ENCODE assay signal across 8 cellular contexts in the genomic region with DNA sequence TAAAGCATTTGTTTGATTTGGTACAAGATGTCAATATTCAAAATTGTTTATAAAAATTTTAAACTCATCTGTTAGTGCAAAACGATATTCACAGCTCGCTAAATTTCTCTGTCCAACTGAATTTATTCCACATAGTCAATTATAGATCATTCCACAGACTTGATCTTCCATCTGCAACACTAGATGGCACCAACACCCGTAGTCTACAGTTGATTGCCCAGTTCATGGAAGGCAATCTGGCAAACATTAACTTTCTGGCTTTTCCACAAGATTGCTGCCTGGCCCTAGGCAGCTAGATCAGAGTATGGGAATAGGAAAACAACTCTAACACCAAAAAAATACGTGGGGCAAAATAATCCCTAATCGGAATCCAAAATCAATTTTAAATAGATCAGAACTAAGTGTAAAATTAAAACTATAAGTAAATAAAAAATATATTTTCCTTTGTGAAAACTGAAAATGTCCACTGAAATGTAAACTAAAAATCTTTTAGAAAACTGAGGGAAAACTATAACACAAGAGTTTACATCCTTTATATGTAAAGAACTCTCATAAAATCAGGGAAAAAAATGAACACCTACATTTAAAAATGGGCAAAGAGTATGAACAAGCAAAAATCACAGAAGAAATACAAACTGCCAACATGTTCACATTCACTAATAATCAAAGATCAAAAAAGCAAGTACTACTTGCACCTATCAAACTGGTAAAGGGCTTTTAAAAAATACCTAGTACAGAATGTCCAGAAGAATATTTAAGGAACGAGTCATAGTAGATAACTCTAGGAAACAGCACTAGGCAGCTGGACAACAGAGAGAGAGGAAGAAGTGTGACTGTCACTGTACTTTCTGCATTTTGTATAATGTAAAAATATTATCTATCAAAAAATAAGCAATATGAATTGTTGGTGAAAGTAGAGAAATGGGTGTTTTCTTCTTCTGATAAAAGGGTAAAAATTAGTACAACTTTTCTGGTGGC. TPM values are rescaled to one million over a fixed set of nuclear protein-coding genes. Genes with fewer than 3 reads are reported as not detected.
DNase-seq lines count a peak whose midpoint lies in the region; ATAC-seq and TF ChIP-seq lines count a peak whose summit lies in the region.

No MANE protein-coding gene starts in this region.

- peak; percentile 68 to 87 (median 78) for ATAC-seq in right lobe of liver
- no peak for ATAC-seq in stimulated activated naive CD8-positive, alpha-beta T cell treated with anti-CD3 and anti-CD28 coated beads, Interleukin-15, amount 100 ng/mL, for 72 hours

- no peaks in the 10 kb centered on the region for H3K27me3 ChIP-seq in colonic mucosa
- H3K27me3 ChIP-seq in right lobe of liver = no peaks in the 10 kb centered on the region

- no peak overlapping the region for H3K27ac ChIP-seq in colonic mucosa
- no peak overlapping the region for H3K27ac ChIP-seq in right lobe of liver

- H3K36me3 ChIP-seq in colonic mucosa (no peaks in the 10 kb centered on the region), right lobe of liver (no peaks in the 10 kb centered on the region)

- no peak for TF ChIP-seq POLR2A in right lobe of liver (IDR thresholded peaks at IDR 0.05)

- no peak overlapping the region for H3K4me3 ChIP-seq in Jurkat, Clone E6-1 (ENCODE audit: low read length)
- H3K4me3 ChIP-seq in colonic mucosa (no peak overlapping the region), right lobe of liver (no peak overlapping the region)

- intact Hi-C loops in colonic mucosa (cut with DNase I) = loop anchor here (5.0 kb wide), 1 partner anchor 113 kb away; no protein-coding TSS in a partner anchor
- intact Hi-C loops in right lobe of liver (cut with DNase I) = loop anchor here in 1 of 2 donors (10.0 kb wide), 1 partner anchor 110 kb away; no protein-coding TSS in a partner anchor

- H3K9me3 Mint-ChIP-seq in stimulated activated naive CD8-positive, alpha-beta T cell treated with anti-CD3 and anti-CD28 coated beads, Interleukin-15, amount 100 ng/mL, for 72 hours = peaks cover 0 to 8% of the 10 kb centered on the region in 2 donors

- H3K27me3 Mint-ChIP-seq in stimulated activated naive CD8-positive, alpha-beta T cell treated with anti-CD3 and anti-CD28 coated beads, Interleukin-15, amount 100 ng/mL, for 72 hours = no peaks in the 10 kb centered on the region

- no peaks in the 10 kb centered on the region for H3K9me3 ChIP-seq in colonic mucosa
- no peaks in the 10 kb centered on the region for H3K9me3 ChIP-seq in right lobe of liver

- peak; percentile 60 for TF ChIP-seq CTCF in colonic mucosa (IDR thresholded peaks at IDR 0.05)
- TF ChIP-seq CTCF in right lobe of liver (IDR thresholded peaks at IDR 0.05) = peak; percentile 67 to 85 (median 69)

- peak; percentile 57 for DNase-seq in NCI-H748 (lab: John Stamatoyannopoulos, UW; ENCODE audit: unreplicated experiment)
- DNase-seq in NCI-H748 treated with DMSO at 0.1 percent for 48 hours (lab: John Stamatoyannopoulos, UW) = no peak
- peak; percentile 32 for DNase-seq in Jurkat, Clone E6-1 (ENCODE audit: low read depth, low spot score)
- DNase-seq in SW 1271 (lab: John Stamatoyannopoulos, UW) = peak; percentile 3 to 72
- peak; percentile 76 for DNase-seq in colonic mucosa
- DNase-seq in right lobe of liver = peak in 1 of 3 donors; percentile 76
- peak; percentile 19 to 23 for DNase-seq in stimulated activated naive CD8-positive, alpha-beta T cell treated with anti-CD3 and anti-CD28 coated beads, Interleukin-15, amount 100 ng/mL, for 72 hours
- no peak for DNase-seq in KG1 (lab: John Stamatoyannopoulos, UW)

- H3K4me1 Mint-ChIP-seq in stimulated activated naive CD8-positive, alpha-beta T cell treated with anti-CD3 and anti-CD28 coated beads, Interleukin-15, amount 100 ng/mL, for 72 hours = peaks cover 27% of the 10 kb centered on the region

- H3K27ac Mint-ChIP-seq in stimulated activated naive CD8-positive, alpha-beta T cell treated with anti-CD3 and anti-CD28 coated beads, Interleukin-15, amount 100 ng/mL, for 72 hours = no peak overlapping the region

- H3K4me3 Mint-ChIP-seq in stimulated activated naive CD8-positive, alpha-beta T cell treated with anti-CD3 and anti-CD28 coated beads, Interleukin-15, amount 100 ng/mL, for 72 hours = no peak overlapping the region

- WGBS in right lobe of liver (ENCODE audit: insufficient coverage, low coverage, low lambda C conversion rate, missing lambda C conversion rate) = 21% methylated on average over 6 of the region's 6 CpGs

- H3K4me1 ChIP-seq in colonic mucosa = peaks cover 31% of the 10 kb centered on the region
- peaks cover 0 to 44% (median 8%) of the 10 kb centered on the region in 4 donors for H3K4me1 ChIP-seq in right lobe of liver

- no peak overlapping the region for H3K9ac ChIP-seq in colonic mucosa (ENCODE audit: low read depth in 2 of 2, low read length in 2 of 2)

RNA-seq across cellular contexts. Expression of gene RTN4, which starts 35.0 kb away (rescaled TPM):
- 149 TPM for polyA plus RNA-seq in Jurkat, Clone E6-1 (2012; ENCODE audit: insufficient read depth, insufficient read length)
- 100 to 1,000 TPM; 199 to 280 TPM for total RNA-seq in colonic mucosa
- 100 to 1,000 TPM; 126 to 195 (median 177) TPM for total RNA-seq in right lobe of liver

Comparison
In these comparisons a context has a peak if more than half of its experiments do, and no peak if none do; other contexts are left out.
1. DNase-seq: peak in NCI-H748 (single experiment), Jurkat, Clone E6-1 (single experiment), SW 1271 (2 of 2), colonic mucosa (single experiment) and stimulated activated naive CD8-positive, alpha-beta T cell treated with anti-CD3 and anti-CD28 coated beads, Interleukin-15, amount 100 ng/mL, for 72 hours (2 of 2); none in NCI-H748 treated with DMSO at 0.1 percent for 48 hours (single experiment) and KG1 (single experiment).